ENCODE assay signal across 1 cellular context in the genomic region with DNA sequence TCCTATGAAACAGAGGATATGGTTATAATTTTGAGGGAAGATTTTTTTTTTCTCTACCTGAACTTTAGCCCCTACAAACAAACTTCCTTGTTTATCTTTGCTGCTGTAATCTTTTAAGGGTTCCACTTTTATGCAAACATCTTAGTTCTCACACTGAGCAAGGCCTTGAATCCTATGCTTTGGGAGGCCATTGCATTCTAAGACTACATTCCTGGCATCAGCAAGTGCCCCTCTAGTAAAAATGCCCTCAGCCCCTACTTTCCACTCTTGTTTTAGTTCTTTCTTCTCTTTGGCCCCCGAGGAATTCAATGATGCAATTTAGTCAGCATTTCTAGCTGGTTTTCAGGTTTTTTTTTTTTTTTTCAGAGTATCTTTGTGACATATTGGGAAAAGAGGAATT.
A peak's percentile ranks its signal among the peaks of the same experiment; 100 is the strongest.
TF ChIP-seq lines count a peak whose summit lies in the region.

No MANE protein-coding gene starts in this region.

TF ChIP-seq in H1, 55 proteins besides CTCF, POLR2A, EP300 and RAD21:
- peak; percentile 48; the same call in 1 of the 2 replicates for TF ChIP-seq TEAD4 (IDR thresholded peaks at IDR 0.05; ENCODE audit: low read depth, low read length)
- peak; percentile 65 for TF ChIP-seq CEBPB (IDR thresholded peaks at IDR 0.05; ENCODE audit: low read depth, low read length)
- no peak for TF ChIP-seq HDAC6 (IDR thresholded peaks at IDR 0.05; ENCODE audit: low read depth, low read length)
